Comparison of ENCODE assay signal across 8 cellular contexts in genomic region chr4:57037982-57038604, GRCh38. TPM values are rescaled to one million over a fixed set of nuclear protein-coding genes. Genes with fewer than 3 reads are reported as not detected.
DNase-seq lines count a peak whose midpoint lies in the region; ATAC-seq and TF ChIP-seq lines count a peak whose summit lies in the region.

No MANE protein-coding gene starts in this region.

- no peak overlapping the region for H3K27ac Mint-ChIP-seq in activated CD4-positive, alpha-beta T cell treated with anti-CD3 and anti-CD28 coated beads, Interleukin-2, amount 10 ng/mL, durations not matched to agents 7 days and 5 days

- H3K4me3 Mint-ChIP-seq in activated CD4-positive, alpha-beta T cell treated with anti-CD3 and anti-CD28 coated beads, Interleukin-2, amount 10 ng/mL, durations not matched to agents 7 days and 5 days = no peak overlapping the region

- DNase-seq in activated CD4-positive, alpha-beta T cell treated with anti-CD3 and anti-CD28 coated beads, Interleukin-2, amount 10 ng/mL, durations not matched to agents 7 days and 5 days = peak; percentile 16
- no peak for DNase-seq in activated CD4-positive, alpha-beta T cell treated with anti-CD3 and anti-CD28 coated beads, Interleukin-2, amount 50 U/mL, for 4 hours
- DNase-seq in RKO (ENCODE audit: low spot score) (peak; percentile 24), epithelial cell of proximal tubule (ENCODE audit: low read depth) (no peak), myocyte (ENCODE audit: low read depth) (peak; percentile 51), dedifferentiated amniotic fluid mesenchymal stem cell (ENCODE audit: extremely low spot score) (no peak)

- ATAC-seq in HG03097 (IDR thresholded peaks at IDR 0.05; ENCODE audit: low FRiP score, unreplicated experiment) (peak; percentile 59), HG02973 (IDR thresholded peaks at IDR 0.05; ENCODE audit: unreplicated experiment) (no peak)

- peak; percentile 83 for TF ChIP-seq CTCF in epithelial cell of proximal tubule (conservative IDR thresholded peaks at IDR 0.05; ENCODE audit: low read depth, low read length)

- no peaks in the 10 kb centered on the region for H3K4me1 Mint-ChIP-seq in activated CD4-positive, alpha-beta T cell treated with anti-CD3 and anti-CD28 coated beads, Interleukin-2, amount 10 ng/mL, durations not matched to agents 7 days and 5 days

- CTCF ChIA-PET in activated CD4-positive, alpha-beta T cell treated with anti-CD3 and anti-CD28 coated beads, Interleukin-2, amount 10 ng/mL, durations not matched to agents 7 days and 5 days (lab: Charles Lee) = interaction anchor here (0.7 kb wide), 1 partner anchor 12 kb away, joined by 3 read pairs; no protein-coding TSS in a partner anchor

- peaks cover 9% of the 10 kb centered on the region for H3K27me3 Mint-ChIP-seq in activated CD4-positive, alpha-beta T cell treated with anti-CD3 and anti-CD28 coated beads, Interleukin-2, amount 10 ng/mL, durations not matched to agents 7 days and 5 days

- no peaks in the 10 kb centered on the region for H3K9me3 Mint-ChIP-seq in activated CD4-positive, alpha-beta T cell treated with anti-CD3 and anti-CD28 coated beads, Interleukin-2, amount 10 ng/mL, durations not matched to agents 7 days and 5 days

- H3K4me3 ChIP-seq in epithelial cell of proximal tubule (ENCODE audit: low read depth, low read length) = no peak overlapping the region

- H3K36me3 Mint-ChIP-seq in activated CD4-positive, alpha-beta T cell treated with anti-CD3 and anti-CD28 coated beads, Interleukin-2, amount 10 ng/mL, durations not matched to agents 7 days and 5 days (ENCODE audit: low read depth) = peaks cover 5% of the 10 kb centered on the region

- POLR2A ChIA-PET in activated CD4-positive, alpha-beta T cell treated with anti-CD3 and anti-CD28 coated beads, Interleukin-2, amount 10 ng/mL, durations not matched to agents 7 days and 5 days (lab: Charles Lee) = no interaction called here

RNA-seq across cellular contexts. Expression of gene POLR2B, which starts 59.4 kb away (rescaled TPM):
- 100 to 1,000 TPM; 113 to 117 TPM for total RNA-seq in activated CD4-positive, alpha-beta T cell treated with anti-CD3 and anti-CD28 coated beads, Interleukin-2, amount 10 ng/mL, durations not matched to agents 7 days and 5 days
- total RNA-seq in epithelial cell of proximal tubule (73.7 and 91.5 TPM in 2 replicates), myocyte (145 and 171 TPM in 2 replicates)
- polyA plus RNA-seq in myocyte (2012) = 72.0 TPM

Comparison
In these comparisons a context has a peak if more than half of its experiments do, and no peak if none do; other contexts are left out.
1. DNase-seq: peak in activated CD4-positive, alpha-beta T cell treated with anti-CD3 and anti-CD28 coated beads, Interleukin-2, amount 10 ng/mL, durations not matched to agents 7 days and 5 days (single experiment), RKO (single experiment) and myocyte (single experiment); none in activated CD4-positive, alpha-beta T cell treated with anti-CD3 and anti-CD28 coated beads, Interleukin-2, amount 50 U/mL, for 4 hours (0 of 2), epithelial cell of proximal tubule (single experiment) and dedifferentiated amniotic fluid mesenchymal stem cell (single experiment).